12 cellular contexts compared by ENCODE assay signal in genomic region chr13:85558118-85558517, GRCh38.
A peak's percentile ranks its signal among the peaks of the same experiment; 100 is the strongest.
DNase-seq lines count a peak whose midpoint lies in the region; ATAC-seq lines count a peak whose summit lies in the region.
"Had no signal": no experiment of that assay in that cellular context is flagged by ENCODE, and none has a peak within 500 bp of the region (broad histone marks: within the 10 kb centered on the region; RNA-seq: fewer than 3 reads in every experiment).

No MANE protein-coding gene starts in this region.

- no peaks in the 10 kb centered on the region for H3K27me3 ChIP-seq in Karpas-422 (ENCODE audit: low read length)
- H3K27me3 ChIP-seq: BLaER1 had no signal

- DNase-seq in Karpas-422 (no peak), NCI-H748 treated with DMSO at 0.1 percent for 48 hours (lab: John Stamatoyannopoulos, UW) (peak; percentile 31), left kidney (ENCODE audit: low read depth, low spot score) (peak; percentile 74), AML-193 (lab: John Stamatoyannopoulos, UW) (no peak)
- DNase-seq: Caco-2; CD8-positive, alpha-beta memory T cell; GF-D8; HCEC 1CT had no signal

- no peaks in the 10 kb centered on the region for H3K36me3 ChIP-seq in Karpas-422 (ENCODE audit: insufficient read depth, low read length)
- H3K36me3 ChIP-seq: BLaER1 had no signal

- peaks cover 12% of the 10 kb centered on the region for H3K4me1 ChIP-seq in Karpas-422 (ENCODE audit: low read length)
- H3K4me1 ChIP-seq: Caco-2 had no signal

- peak overlapping the region; percentile 58 for H2AFZ ChIP-seq in Karpas-422 (ENCODE audit: low read length)

- no peak overlapping the region for H3K4me3 ChIP-seq in Karpas-422 (ENCODE audit: low read length)
- H3K4me3 ChIP-seq: BLaER1 had no signal

- H3K27ac Mint-ChIP-seq in activated T-helper 17 cell treated with anti-CD3 and anti-CD28 coated beads, Interleukin-2, amount 50 U/mL, for 72 hours, result no peak overlapping the region
- H3K27ac Mint-ChIP-seq: CD8-positive, alpha-beta memory T cell had no signal

- no peak overlapping the region for H3K4me3 Mint-ChIP-seq in activated T-helper 17 cell treated with anti-CD3 and anti-CD28 coated beads, Interleukin-2, amount 50 U/mL, for 72 hours
- H3K4me3 Mint-ChIP-seq: CD8-positive, alpha-beta memory T cell had no signal

- H3K27ac ChIP-seq in Karpas-422 (ENCODE audit: low read length), result no peak overlapping the region
- H3K27ac ChIP-seq: BLaER1, HL-60 had no signal

- H3K4me1 Mint-ChIP-seq in activated T-helper 17 cell treated with anti-CD3 and anti-CD28 coated beads, Interleukin-2, amount 50 U/mL, for 72 hours, result no peaks in the 10 kb centered on the region
- H3K4me1 Mint-ChIP-seq: CD8-positive, alpha-beta memory T cell had no signal

- H3K36me3 Mint-ChIP-seq in activated T-helper 17 cell treated with anti-CD3 and anti-CD28 coated beads, Interleukin-2, amount 50 U/mL, for 72 hours (ENCODE audit: low read depth), result no peaks in the 10 kb centered on the region
- H3K36me3 Mint-ChIP-seq: CD8-positive, alpha-beta memory T cell had no signal

- no peaks in the 10 kb centered on the region for H3K9me3 Mint-ChIP-seq in activated T-helper 17 cell treated with anti-CD3 and anti-CD28 coated beads, Interleukin-2, amount 50 U/mL, for 72 hours

- H3K9me2 ChIP-seq in Karpas-422 (replicated peaks; ENCODE audit: insufficient read depth, low read length), result no peaks in the 10 kb centered on the region

- ATAC-seq in activated T-helper 17 cell treated with anti-CD3 and anti-CD28 coated beads, Interleukin-2, amount 50 U/mL, for 72 hours (replicated peaks), result no peak
- no peak for ATAC-seq in GM21723 (IDR thresholded peaks at IDR 0.05; ENCODE audit: unreplicated experiment)

- H4K20me1 ChIP-seq in Karpas-422 (ENCODE audit: insufficient read depth, low read depth, low read length), result no peaks in the 10 kb centered on the region
- H4K20me1 ChIP-seq: BLaER1 had no signal

- no peaks in the 10 kb centered on the region for H3K79me2 ChIP-seq in Karpas-422 (ENCODE audit: low read length)

- no peak overlapping the region for H3K9ac ChIP-seq in Karpas-422 (ENCODE audit: low read length)
- H3K9ac ChIP-seq: BLaER1 had no signal

- H3K9me3 ChIP-seq in Karpas-422 (ENCODE audit: low read length), result no peaks in the 10 kb centered on the region
- H3K9me3 ChIP-seq: BLaER1, Caco-2 had no signal

- H3K4me2 ChIP-seq in Karpas-422 (ENCODE audit: low read depth, low read length, poor library complexity, severe bottlenecking), result no peak overlapping the region
- H3K4me2 ChIP-seq: BLaER1 had no signal

- no peaks in the 10 kb centered on the region for H3K27me3 Mint-ChIP-seq in activated T-helper 17 cell treated with anti-CD3 and anti-CD28 coated beads, Interleukin-2, amount 50 U/mL, for 72 hours
- H3K27me3 Mint-ChIP-seq: CD8-positive, alpha-beta memory T cell had no signal

Comparison
In these comparisons a context has a peak if more than half of its experiments do, and no peak if none do; other contexts are left out.
1. DNase-seq: peak in NCI-H748 treated with DMSO at 0.1 percent for 48 hours (single experiment) and left kidney (single experiment); none in Karpas-422 (single experiment) and AML-193 (0 of 2).